ENCODE assay signal across 5 cellular contexts in genomic region chr12:122258462-122258861, GRCh38. TPM values are rescaled to one million over a fixed set of nuclear protein-coding genes. Genes with fewer than 3 reads are reported as not detected.
"Had no signal": no experiment of that assay in that cellular context is flagged by ENCODE, and none has a peak within 500 bp of the region (broad histone marks: within the 10 kb centered on the region; RNA-seq: fewer than 3 reads in every experiment).

No MANE protein-coding gene starts in this region.

RNA-seq across cellular contexts. Expression of gene B3GNT4, which starts 55.0 kb away (rescaled TPM):
- total RNA-seq: liver; naive thymus-derived CD8-positive, alpha-beta T cell; osteoblast; sciatic nerve; spleen had no signal
